ENCODE assay signal across 1 cellular context in the genomic region with DNA sequence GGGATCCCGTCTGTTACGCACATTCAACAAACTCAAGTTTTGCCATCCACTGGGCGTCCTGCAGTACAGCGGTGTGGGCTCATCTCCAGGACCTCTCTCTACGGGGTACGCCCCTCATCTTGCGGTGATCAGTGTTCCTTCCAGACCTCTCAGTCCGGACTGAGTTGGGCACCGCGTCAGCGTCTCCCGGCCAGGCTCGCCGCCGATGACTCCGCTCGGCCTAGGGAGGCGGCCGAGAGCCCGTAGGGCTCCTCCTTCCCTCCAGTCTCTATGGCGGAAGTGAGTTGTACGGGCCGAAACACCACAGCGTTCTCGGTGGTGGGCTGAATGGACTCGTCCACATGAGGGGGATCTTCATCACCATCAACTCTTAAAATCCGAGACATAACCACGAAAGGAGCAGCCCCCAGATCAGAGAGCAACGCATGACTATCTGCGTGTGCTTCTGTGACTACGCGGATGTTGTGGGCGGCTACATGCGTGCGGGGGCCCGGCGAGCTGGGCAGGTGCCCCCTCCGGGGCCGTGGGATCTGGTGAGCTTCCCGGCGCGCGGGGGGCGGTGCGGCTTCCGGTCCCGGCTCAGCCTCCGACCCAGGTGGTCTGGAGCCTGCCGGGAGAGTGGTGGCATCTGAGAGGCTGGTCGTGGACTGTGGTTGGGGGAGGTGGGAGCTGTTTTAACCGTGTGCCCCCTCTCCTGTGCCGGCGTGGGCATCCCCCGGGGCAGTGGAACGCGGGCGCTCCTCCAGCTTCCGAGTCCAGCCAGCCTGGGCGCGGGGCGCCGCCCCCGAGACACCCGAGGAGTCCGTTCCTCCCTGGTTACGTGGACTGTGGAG.
TF ChIP-seq lines count a peak whose summit lies in the region.

A gene with protein sequence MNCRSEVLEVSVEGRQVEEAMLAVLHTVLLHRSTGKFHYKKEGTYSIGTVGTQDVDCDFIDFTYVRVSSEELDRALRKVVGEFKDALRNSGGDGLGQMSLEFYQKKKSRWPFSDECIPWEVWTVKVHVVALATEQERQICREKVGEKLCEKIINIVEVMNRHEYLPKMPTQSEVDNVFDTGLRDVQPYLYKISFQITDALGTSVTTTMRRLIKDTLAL (plus strand): TSS at position 569 of the 833 bp plus-strand sequence. CDS start 3,673 bp downstream, outside the sequence.

TF ChIP-seq in K562, 482 proteins besides CTCF, POLR2A, EP300 and RAD21 (continued from another document and continues in another):
- TF ChIP-seq, protein P1, sequence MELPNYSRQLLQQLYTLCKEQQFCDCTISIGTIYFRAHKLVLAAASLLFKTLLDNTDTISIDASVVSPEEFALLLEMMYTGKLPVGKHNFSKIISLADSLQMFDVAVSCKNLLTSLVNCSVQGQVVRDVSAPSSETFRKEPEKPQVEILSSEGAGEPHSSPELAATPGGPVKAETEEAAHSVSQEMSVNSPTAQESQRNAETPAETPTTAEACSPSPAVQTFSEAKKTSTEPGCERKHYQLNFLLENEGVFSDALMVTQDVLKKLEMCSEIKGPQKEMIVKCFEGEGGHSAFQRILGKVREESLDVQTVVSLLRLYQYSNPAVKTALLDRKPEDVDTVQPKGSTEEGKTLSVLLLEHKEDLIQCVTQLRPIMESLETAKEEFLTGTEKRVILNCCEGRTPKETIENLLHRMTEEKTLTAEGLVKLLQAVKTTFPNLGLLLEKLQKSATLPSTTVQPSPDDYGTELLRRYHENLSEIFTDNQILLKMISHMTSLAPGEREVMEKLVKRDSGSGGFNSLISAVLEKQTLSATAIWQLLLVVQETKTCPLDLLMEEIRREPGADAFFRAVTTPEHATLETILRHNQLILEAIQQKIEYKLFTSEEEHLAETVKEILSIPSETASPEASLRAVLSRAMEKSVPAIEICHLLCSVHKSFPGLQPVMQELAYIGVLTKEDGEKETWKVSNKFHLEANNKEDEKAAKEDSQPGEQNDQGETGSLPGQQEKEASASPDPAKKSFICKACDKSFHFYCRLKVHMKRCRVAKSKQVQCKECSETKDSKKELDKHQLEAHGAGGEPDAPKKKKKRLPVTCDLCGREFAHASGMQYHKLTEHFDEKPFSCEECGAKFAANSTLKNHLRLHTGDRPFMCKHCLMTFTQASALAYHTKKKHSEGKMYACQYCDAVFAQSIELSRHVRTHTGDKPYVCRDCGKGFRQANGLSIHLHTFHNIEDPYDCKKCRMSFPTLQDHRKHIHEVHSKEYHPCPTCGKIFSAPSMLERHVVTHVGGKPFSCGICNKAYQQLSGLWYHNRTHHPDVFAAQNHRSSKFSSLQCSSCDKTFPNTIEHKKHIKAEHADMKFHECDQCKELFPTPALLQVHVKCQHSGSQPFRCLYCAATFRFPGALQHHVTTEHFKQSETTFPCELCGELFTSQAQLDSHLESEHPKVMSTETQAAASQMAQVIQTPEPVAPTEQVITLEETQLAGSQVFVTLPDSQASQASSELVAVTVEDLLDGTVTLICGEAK (IDR thresholded peaks at IDR 0.05) = peak; percentile 96
- TF ChIP-seq, protein P1 (CRISPR knock-in tag; IDR thresholded peaks at IDR 0.05) = no peak
- TF ChIP-seq HMGN3 (IDR thresholded peaks at IDR 0.05; ENCODE audit: borderline replicate concordance, extremely low read depth, insufficient read length, low read depth, low read length) (peak; percentile 72), POLR2H (tag; IDR thresholded peaks at IDR 0.05; ENCODE audit: low read depth) (no peak), NONO (IDR thresholded peaks at IDR 0.05; ENCODE audit: low read depth in 2 of 2, low read length in 1 of 2) (peak in 1 of 2 experiments; percentile 100; a peak in 2 of 4 replicates), CBFB (CRISPR knock-in tag; IDR thresholded peaks at IDR 0.05) (peak; percentile 44), BRD4 (IDR thresholded peaks at IDR 0.05) (no peak), BDP1 (IDR thresholded peaks at IDR 0.05; ENCODE audit: insufficient read depth, insufficient read length) (no peak), SMC3 (conservative IDR thresholded peaks at IDR 0.05; ENCODE audit: insufficient read depth, low read depth, low read length) (0 out of 2 replicates have a peak, but pooled peaks have one; percentile 10), NR2C1 (IDR thresholded peaks at IDR 0.05) (peak; percentile 72), NR2C1 (tag; IDR thresholded peaks at IDR 0.05) (peak; percentile 45), DACH1 (IDR thresholded peaks at IDR 0.05; ENCODE audit: partially characterized antibody) (peak; percentile 23), U2AF1 (optimal IDR thresholded peaks at IDR 0.05; ENCODE audit: low read depth, low read length) (peak; percentile 80), XRCC5 (IDR thresholded peaks at IDR 0.05; ENCODE audit: low read depth, low read length) (peak; percentile 81; the same call in 1 of the 2 replicates), KHSRP (IDR thresholded peaks at IDR 0.05) (no peak), SIX5 (IDR thresholded peaks at IDR 0.05; ENCODE audit: borderline replicate concordance in 1 of 2, insufficient read depth in 1 of 2, low read depth in 1 of 2, low read length in 2 of 2) (peak in 1 of 2 experiments; percentile 64; a peak in 1 of 4 replicates), MAZ (CRISPR knock-in tag; conservative IDR thresholded peaks at IDR 0.05 in 1 of 2, IDR thresholded peaks at IDR 0.05 in 1 of 2) (peak; percentile 90 to 97), BCOR (IDR thresholded peaks at IDR 0.05) (peak; percentile 35; the same call in 1 of the 2 replicates), ZNF12 (CRISPR knock-in tag; IDR thresholded peaks at IDR 0.05) (peak; percentile 74; the same call in 1 of the 2 replicates), TAL1 (IDR thresholded peaks at IDR 0.05) (peak; percentile 17; the same call in 1 of the 2 replicates), POU5F1 (IDR thresholded peaks at IDR 0.05; ENCODE audit: borderline replicate concordance, low read depth, low read length, partially characterized antibody) (no peak), CBFA2T2 (conservative IDR thresholded peaks at IDR 0.05) (peak; percentile 6; the same call in 1 of the 2 replicates), SRF (CRISPR knock-in tag; IDR thresholded peaks at IDR 0.05) (peak in 1 of 2 experiments; percentile 41; a peak in 2 of 4 replicates), CBX1 (IDR thresholded peaks at IDR 0.05; ENCODE audit: low read depth) (no peak), KAT2B (IDR thresholded peaks at IDR 0.05; ENCODE audit: low read depth, low read length) (no peak), ZNF324 (CRISPR knock-in tag; IDR thresholded peaks at IDR 0.05) (no peak), ZNF644 (tag; IDR thresholded peaks at IDR 0.05; ENCODE audit: low read depth) (no peak), NR2F6 (CRISPR knock-in tag; IDR thresholded peaks at IDR 0.05) (no peak), DNMT1 (IDR thresholded peaks at IDR 0.05) (0 out of 2 replicates have a peak, but pooled peaks have one; percentile 90), ZNF140 (CRISPR knock-in tag; IDR thresholded peaks at IDR 0.05) (no peak), ZNF408 (CRISPR knock-in tag; IDR thresholded peaks at IDR 0.05; ENCODE audit: low read depth) (no peak), DIDO1 (tag; IDR thresholded peaks at IDR 0.05; ENCODE audit: low read depth) (peak; percentile 89), MBD2 (IDR thresholded peaks at IDR 0.05; ENCODE audit: borderline replicate concordance, low read depth) (peak; percentile 98), MTA1 (IDR thresholded peaks at IDR 0.05; ENCODE audit: borderline replicate concordance) (0 out of 2 replicates have a peak, but pooled peaks have one; percentile 21), POLR2G (IDR thresholded peaks at IDR 0.05; ENCODE audit: low read depth, low read length) (peak; percentile 92), SMAD3 (CRISPR knock-in tag; conservative IDR thresholded peaks at IDR 0.05) (no peak)
- TF ChIP-seq, protein P2, sequence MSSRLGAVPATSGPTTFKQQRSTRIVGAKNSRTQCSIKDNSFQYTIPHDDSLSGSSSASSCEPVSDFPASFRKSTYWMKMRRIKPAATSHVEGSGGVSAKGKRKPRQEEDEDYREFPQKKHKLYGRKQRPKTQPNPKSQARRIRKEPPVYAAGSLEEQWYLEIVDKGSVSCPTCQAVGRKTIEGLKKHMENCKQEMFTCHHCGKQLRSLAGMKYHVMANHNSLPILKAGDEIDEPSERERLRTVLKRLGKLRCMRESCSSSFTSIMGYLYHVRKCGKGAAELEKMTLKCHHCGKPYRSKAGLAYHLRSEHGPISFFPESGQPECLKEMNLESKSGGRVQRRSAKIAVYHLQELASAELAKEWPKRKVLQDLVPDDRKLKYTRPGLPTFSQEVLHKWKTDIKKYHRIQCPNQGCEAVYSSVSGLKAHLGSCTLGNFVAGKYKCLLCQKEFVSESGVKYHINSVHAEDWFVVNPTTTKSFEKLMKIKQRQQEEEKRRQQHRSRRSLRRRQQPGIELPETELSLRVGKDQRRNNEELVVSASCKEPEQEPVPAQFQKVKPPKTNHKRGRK (tag; IDR thresholded peaks at IDR 0.05) = no peak
- TF ChIP-seq, protein P3, sequence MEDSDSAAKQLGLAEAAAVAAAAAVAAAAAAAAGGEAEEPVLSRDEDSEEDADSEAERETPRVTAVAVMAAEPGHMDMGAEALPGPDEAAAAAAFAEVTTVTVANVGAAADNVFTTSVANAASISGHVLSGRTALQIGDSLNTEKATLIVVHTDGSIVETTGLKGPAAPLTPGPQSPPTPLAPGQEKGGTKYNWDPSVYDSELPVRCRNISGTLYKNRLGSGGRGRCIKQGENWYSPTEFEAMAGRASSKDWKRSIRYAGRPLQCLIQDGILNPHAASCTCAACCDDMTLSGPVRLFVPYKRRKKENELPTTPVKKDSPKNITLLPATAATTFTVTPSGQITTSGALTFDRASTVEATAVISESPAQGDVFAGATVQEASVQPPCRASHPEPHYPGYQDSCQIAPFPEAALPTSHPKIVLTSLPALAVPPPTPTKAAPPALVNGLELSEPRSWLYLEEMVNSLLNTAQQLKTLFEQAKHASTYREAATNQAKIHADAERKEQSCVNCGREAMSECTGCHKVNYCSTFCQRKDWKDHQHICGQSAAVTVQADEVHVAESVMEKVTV (CRISPR knock-in tag; IDR thresholded peaks at IDR 0.05) = no peak
- TF ChIP-seq, protein P4, sequence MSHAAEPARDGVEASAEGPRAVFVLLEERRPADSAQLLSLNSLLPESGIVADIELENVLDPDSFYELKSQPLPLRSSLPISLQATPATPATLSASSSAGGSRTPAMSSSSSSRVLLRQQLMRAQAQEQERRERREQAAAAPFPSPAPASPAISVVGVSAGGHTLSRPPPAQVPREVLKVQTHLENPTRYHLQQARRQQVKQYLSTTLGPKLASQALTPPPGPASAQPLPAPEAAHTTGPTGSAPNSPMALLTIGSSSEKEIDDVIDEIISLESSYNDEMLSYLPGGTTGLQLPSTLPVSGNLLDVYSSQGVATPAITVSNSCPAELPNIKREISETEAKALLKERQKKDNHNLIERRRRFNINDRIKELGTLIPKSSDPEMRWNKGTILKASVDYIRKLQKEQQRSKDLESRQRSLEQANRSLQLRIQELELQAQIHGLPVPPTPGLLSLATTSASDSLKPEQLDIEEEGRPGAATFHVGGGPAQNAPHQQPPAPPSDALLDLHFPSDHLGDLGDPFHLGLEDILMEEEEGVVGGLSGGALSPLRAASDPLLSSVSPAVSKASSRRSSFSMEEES (CRISPR knock-in tag; IDR thresholded peaks at IDR 0.05) = no peak
- TF ChIP-seq, protein P5, sequence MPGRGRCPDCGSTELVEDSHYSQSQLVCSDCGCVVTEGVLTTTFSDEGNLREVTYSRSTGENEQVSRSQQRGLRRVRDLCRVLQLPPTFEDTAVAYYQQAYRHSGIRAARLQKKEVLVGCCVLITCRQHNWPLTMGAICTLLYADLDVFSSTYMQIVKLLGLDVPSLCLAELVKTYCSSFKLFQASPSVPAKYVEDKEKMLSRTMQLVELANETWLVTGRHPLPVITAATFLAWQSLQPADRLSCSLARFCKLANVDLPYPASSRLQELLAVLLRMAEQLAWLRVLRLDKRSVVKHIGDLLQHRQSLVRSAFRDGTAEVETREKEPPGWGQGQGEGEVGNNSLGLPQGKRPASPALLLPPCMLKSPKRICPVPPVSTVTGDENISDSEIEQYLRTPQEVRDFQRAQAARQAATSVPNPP (IDR thresholded peaks at IDR 0.05; ENCODE audit: borderline replicate concordance, insufficient read depth, insufficient read length) = no peak
- TF ChIP-seq, protein P6, sequence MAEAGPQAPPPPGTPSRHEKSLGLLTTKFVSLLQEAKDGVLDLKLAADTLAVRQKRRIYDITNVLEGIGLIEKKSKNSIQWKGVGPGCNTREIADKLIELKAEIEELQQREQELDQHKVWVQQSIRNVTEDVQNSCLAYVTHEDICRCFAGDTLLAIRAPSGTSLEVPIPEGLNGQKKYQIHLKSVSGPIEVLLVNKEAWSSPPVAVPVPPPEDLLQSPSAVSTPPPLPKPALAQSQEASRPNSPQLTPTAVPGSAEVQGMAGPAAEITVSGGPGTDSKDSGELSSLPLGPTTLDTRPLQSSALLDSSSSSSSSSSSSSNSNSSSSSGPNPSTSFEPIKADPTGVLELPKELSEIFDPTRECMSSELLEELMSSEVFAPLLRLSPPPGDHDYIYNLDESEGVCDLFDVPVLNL (CRISPR knock-in tag; IDR thresholded peaks at IDR 0.05; ENCODE audit: low read depth) = no peak
- TF ChIP-seq, protein P7, sequence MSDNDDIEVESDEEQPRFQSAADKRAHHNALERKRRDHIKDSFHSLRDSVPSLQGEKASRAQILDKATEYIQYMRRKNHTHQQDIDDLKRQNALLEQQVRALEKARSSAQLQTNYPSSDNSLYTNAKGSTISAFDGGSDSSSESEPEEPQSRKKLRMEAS (CRISPR knock-in tag; IDR thresholded peaks at IDR 0.05) = 0 out of 2 replicates have a peak, but pooled peaks have one; percentile 13
